Comparison of ENCODE assay signal across 8 cellular contexts in genomic region chr14:91418387-91419043, GRCh38. TPM values are rescaled to one million over a fixed set of nuclear protein-coding genes. Genes with fewer than 3 reads are reported as not detected.
DNase-seq lines count a peak whose midpoint lies in the region; ATAC-seq lines count a peak whose summit lies in the region.

No MANE protein-coding gene starts in this region.

- H3K9me3 ChIP-seq in CD4-positive, alpha-beta memory T cell (ENCODE audit: control insufficient read depth in 1 of 2, low read length in 2 of 2), result no peaks in the 10 kb centered on the region
- H3K9me3 ChIP-seq in GM23248 (ENCODE audit: low read depth) (no peaks in the 10 kb centered on the region), mesenchymal stem cell (ENCODE audit: control insufficient read depth, low read length) (no peaks in the 10 kb centered on the region)

- peak overlapping the region; percentile 76 to 95 (median 84) for H3K4me3 Mint-ChIP-seq in CD4-positive, alpha-beta memory T cell
- H3K4me3 Mint-ChIP-seq in activated CD4-positive, alpha-beta memory T cell treated with anti-CD3 and anti-CD28 coated beads for 36 hours, result peak overlapping the region; percentile 61

- H3K18ac ChIP-seq in mesenchymal stem cell (ENCODE audit: low read depth in 1 of 2, low read length in 2 of 2), result peak overlapping the region in 1 of 2 experiments; percentile 16

- H3K9me3 Mint-ChIP-seq in CD4-positive, alpha-beta memory T cell, result no peaks in the 10 kb centered on the region
- H3K9me3 Mint-ChIP-seq in activated CD4-positive, alpha-beta memory T cell treated with anti-CD3 and anti-CD28 coated beads for 36 hours, result no peaks in the 10 kb centered on the region

- no peak overlapping the region for H2AK5ac ChIP-seq in mesenchymal stem cell (ENCODE audit: low read length, severe bottlenecking)

- no peak for ATAC-seq in HG03460 (IDR thresholded peaks at IDR 0.05; ENCODE audit: unreplicated experiment)

- no peak overlapping the region for H4K91ac ChIP-seq in mesenchymal stem cell (ENCODE audit: low read length)

- H3K4me1 ChIP-seq in CD4-positive, alpha-beta memory T cell (ENCODE audit: insufficient read depth, low read length), result peaks cover 32% of the 10 kb centered on the region
- H3K4me1 ChIP-seq in GM23248 (ENCODE audit: insufficient read depth) (no peaks in the 10 kb centered on the region), mesenchymal stem cell (ENCODE audit: control insufficient read depth, insufficient read depth, low read depth, low read length) (peaks cover 21% of the 10 kb centered on the region)

- no peak overlapping the region for H2BK12ac ChIP-seq in mesenchymal stem cell (ENCODE audit: low read length in 2 of 2)

- peaks cover 23 to 35% of the 10 kb centered on the region in 2 donors for H3K36me3 Mint-ChIP-seq in CD4-positive, alpha-beta memory T cell
- peaks cover 27% of the 10 kb centered on the region for H3K36me3 Mint-ChIP-seq in activated CD4-positive, alpha-beta memory T cell treated with anti-CD3 and anti-CD28 coated beads for 36 hours

- H3K27ac Mint-ChIP-seq in CD4-positive, alpha-beta memory T cell, result peak overlapping the region; percentile 90 to 100 (median 95)
- peak overlapping the region; percentile 72 for H3K27ac Mint-ChIP-seq in activated CD4-positive, alpha-beta memory T cell treated with anti-CD3 and anti-CD28 coated beads for 36 hours

- no peaks in the 10 kb centered on the region for H3K27me3 ChIP-seq in CD4-positive, alpha-beta memory T cell (ENCODE audit: insufficient read depth, low read length)
- H3K27me3 ChIP-seq in GM23248 (replicated peaks; ENCODE audit: insufficient read depth) (peaks cover 31% of the 10 kb centered on the region), mesenchymal stem cell (ENCODE audit: control insufficient read depth in 1 of 2, insufficient read depth in 1 of 2, low read length in 2 of 2) (peaks cover 13 to 56% of the 10 kb centered on the region in 2 experiments)

- CTCF ChIA-PET in CD4-positive, alpha-beta memory T cell (lab: Charles Lee; ENCODE audit: partially characterized antibody), result interaction anchor here (0.9 to 20.7 kb wide), 15 partner anchors 9 to 175 kb away, joined by 3 to 522 read pairs (median 7); partner anchors contain the start of gene GPR68
- CTCF ChIA-PET in activated CD4-positive, alpha-beta memory T cell treated with anti-CD3 and anti-CD28 coated beads for 36 hours (lab: Charles Lee), result interaction anchor here (0.6 to 5.5 kb wide), 21 partner anchors 9 to 493 kb away, joined by 3 to 99 read pairs (median 5); no protein-coding TSS in a partner anchor

- H4K8ac ChIP-seq in mesenchymal stem cell (ENCODE audit: low read length), result no peak overlapping the region

- peak overlapping the region; percentile 67 for H3K27ac ChIP-seq in CD4-positive, alpha-beta memory T cell (ENCODE audit: low read depth, low read length)
- no peak overlapping the region for H3K27ac ChIP-seq in GM23248
- H3K27ac ChIP-seq in mesenchymal stem cell (ENCODE audit: low read length, poor library complexity, severe bottlenecking), result no peak overlapping the region

- H3K9ac ChIP-seq in GM23248, result no peak overlapping the region
- H3K9ac ChIP-seq in mesenchymal stem cell (ENCODE audit: low read length), result peak overlapping the region; percentile 36

- peak overlapping the region; percentile 46 to 52 for H3K4me3 ChIP-seq in CD4-positive, alpha-beta memory T cell (ENCODE audit: low read length in 2 of 2)
- H3K4me3 ChIP-seq in GM23248 (peak overlapping the region; percentile 63), mesenchymal stem cell (ENCODE audit: insufficient read depth in 1 of 2, low read depth in 1 of 2, low read length in 2 of 2) (peak overlapping the region; percentile 56 to 70)

- no peaks in the 10 kb centered on the region for H3K79me1 ChIP-seq in mesenchymal stem cell (replicated peaks; ENCODE audit: low read length, poor library complexity, severe bottlenecking)

- in situ Hi-C loops in GM23248 (cut with MboI), result no loop called here

- H3K79me2 ChIP-seq in GM23248 (ENCODE audit: insufficient read depth), result no peaks in the 10 kb centered on the region

- H3K27me3 Mint-ChIP-seq in CD4-positive, alpha-beta memory T cell, result peaks cover 0 to 1% of the 10 kb centered on the region in 2 donors
- H3K27me3 Mint-ChIP-seq in activated CD4-positive, alpha-beta memory T cell treated with anti-CD3 and anti-CD28 coated beads for 36 hours, result no peaks in the 10 kb centered on the region

- 7% methylated on average over 37 to 42 of the region's 42 CpGs for WGBS in GM23248 (ENCODE audit: low coverage in 1 of 2, low lambda C conversion rate in 2 of 2, missing lambda C conversion rate in 2 of 2), 2 experiments
- 2% methylated on average over 42 of the region's 42 CpGs for WGBS in mesenchymal stem cell

- H2AFZ ChIP-seq in GM23248 (peak overlapping the region; percentile 78), mesenchymal stem cell (ENCODE audit: low read depth, low read length) (peak overlapping the region; percentile 63)

- H3K9me2 ChIP-seq in GM23248 (ENCODE audit: insufficient read depth), result no peaks in the 10 kb centered on the region

- no peak overlapping the region for H3K23ac ChIP-seq in mesenchymal stem cell (ENCODE audit: low read length in 2 of 2)

- DNase-seq in CD4-positive, alpha-beta memory T cell, result peak; percentile 82 to 86 (median 84)
- DNase-seq in GM23248, result peak; percentile 59
- DNase-seq in NCI-H2227 treated with DMSO at 0.1 percent for 48 hours (lab: John Stamatoyannopoulos, UW), result peak; percentile 18
- DNase-seq in activated CD4-positive, alpha-beta memory T cell treated with anti-CD3 and anti-CD28 coated beads for 36 hours, result peak; percentile 88
- DNase-seq in effector CD4-positive, alpha-beta T cell, result peak; percentile 75
- peak; percentile 59 for DNase-seq in mesenchymal stem cell
- DNase-seq in stimulated activated CD8-positive, alpha-beta memory T cell treated with anti-CD3 and anti-CD28 coated beads, Interleukin-15, amount 100 ng/mL, for 1 hour (ENCODE audit: low read depth), result peak; percentile 76

- H2BK120ac ChIP-seq in mesenchymal stem cell (ENCODE audit: low read depth, low read length), result no peak overlapping the region

- no peak overlapping the region for H3K14ac ChIP-seq in mesenchymal stem cell (ENCODE audit: low read length in 2 of 2)

- no peak overlapping the region for H2BK5ac ChIP-seq in mesenchymal stem cell (ENCODE audit: low read depth, low read length, poor library complexity, severe bottlenecking)

- POLR2A ChIA-PET in CD4-positive, alpha-beta memory T cell (lab: Charles Lee; ENCODE audit: partially characterized antibody), result interaction anchor here (0.6 to 12.6 kb wide), 15 partner anchors 10 to 355 kb away, joined by 3 to 520 read pairs (median 11); partner anchors contain the start of genes GPR68 and PPP4R3A
- POLR2A ChIA-PET in activated CD4-positive, alpha-beta memory T cell treated with anti-CD3 and anti-CD28 coated beads for 36 hours (lab: Charles Lee), result interaction anchor here (1.5 to 4.8 kb wide), 4 partner anchors 13 to 94 kb away, joined by 4 to 41 read pairs (median 28); no protein-coding TSS in a partner anchor

- no peaks in the 10 kb centered on the region for H4K20me1 ChIP-seq in GM23248 (ENCODE audit: insufficient read depth)

- H3K4me1 Mint-ChIP-seq in CD4-positive, alpha-beta memory T cell, result peaks cover 23 to 56% (median 33%) of the 10 kb centered on the region in 4 donors
- H3K4me1 Mint-ChIP-seq in activated CD4-positive, alpha-beta memory T cell treated with anti-CD3 and anti-CD28 coated beads for 36 hours (ENCODE audit: low read depth), result peaks cover 32% of the 10 kb centered on the region

- H3K36me3 ChIP-seq in CD4-positive, alpha-beta memory T cell (ENCODE audit: insufficient read depth, low read length), result no peaks in the 10 kb centered on the region
- H3K36me3 ChIP-seq in GM23248 (ENCODE audit: low read depth) (no peaks in the 10 kb centered on the region), mesenchymal stem cell (ENCODE audit: control insufficient read depth in 1 of 2, insufficient read depth in 2 of 2, low read depth in 1 of 2, low read length in 2 of 2) (no peaks in the 10 kb centered on the region)

- 0 out of 2 replicates have a peak, but pooled peaks cover 6% of the 10 kb centered on the region for H3F3A ChIP-seq in GM23248 (ENCODE audit: insufficient read depth)

- no peak overlapping the region for H2BK15ac ChIP-seq in mesenchymal stem cell (ENCODE audit: low read depth, poor library complexity, severe bottlenecking)

- H3K4me2 ChIP-seq in GM23248 (ENCODE audit: unreplicated experiment), result peak overlapping the region; percentile 78
- H3K4me2 ChIP-seq in mesenchymal stem cell (ENCODE audit: low read length, poor library complexity, severe bottlenecking), result peak overlapping the region; percentile 92

- no peak overlapping the region for H3K4ac ChIP-seq in mesenchymal stem cell (ENCODE audit: low read depth in 1 of 2, low read length in 2 of 2)

- intact Hi-C loops in CD4-positive, alpha-beta memory T cell (cut with micrococcal nuclease), result loop anchor here (1.0 to 5.0 kb wide), 5 partner anchors 95 to 1021 kb away; partner anchors contain the start of gene CALM1
- intact Hi-C loops in activated CD4-positive, alpha-beta memory T cell treated with anti-CD3 and anti-CD28 coated beads for 36 hours (cut with micrococcal nuclease), result loop anchor here (5.0 kb wide), 4 partner anchors 89 to 454 kb away; no protein-coding TSS in a partner anchor

RNA-seq across cellular contexts. Expression of gene CCDC88C, which starts 0.9 kb away (rescaled TPM):
- 100 to 1,000 TPM; 272 to 293 TPM for total RNA-seq in CD4-positive, alpha-beta memory T cell
- polyA plus RNA-seq in CD4-positive, alpha-beta memory T cell, result 10 to 100 TPM; 17.1 to 51.1 TPM
- total RNA-seq in GM23248 (2014; rRNA removed; shearing (Covaris generic)), result not detected in 2 replicates
- polyA plus RNA-seq in GM23248 (2016; fragmentation: Nextera tagmentation; extraction: Ambion mirVana), result 0.06 TPM in 1 of 2 replicates, not detected in the other
- total RNA-seq in activated CD4-positive, alpha-beta memory T cell treated with anti-CD3 and anti-CD28 coated beads for 36 hours, result 10 to 100 TPM; 73.0 to 74.7 TPM
- 0.25 TPM for polyA plus RNA-seq in mesenchymal stem cell (2013, experiment 1 of 2)
- 0.21 TPM for polyA plus RNA-seq in mesenchymal stem cell (2013, experiment 2 of 2)

Comparison
In these comparisons a context has a peak if more than half of its experiments do, and no peak if none do; other contexts are left out.
1. DNase-seq: peak in every context shown above with its lines; median percentile 88 in activated CD4-positive, alpha-beta memory T cell treated with anti-CD3 and anti-CD28 coated beads for 36 hours; 84 in CD4-positive, alpha-beta memory T cell; 76 in stimulated activated CD8-positive, alpha-beta memory T cell treated with anti-CD3 and anti-CD28 coated beads, Interleukin-15, amount 100 ng/mL, for 1 hour; 75 in effector CD4-positive, alpha-beta T cell; 59 in GM23248; 59 in mesenchymal stem cell; 18 in NCI-H2227 treated with DMSO at 0.1 percent for 48 hours.
2. RNA of gene CCDC88C, which starts 0.9 kb away (total RNA-seq): 272 to 293 TPM in CD4-positive, alpha-beta memory T cell and 73.0 to 74.7 TPM in activated CD4-positive, alpha-beta memory T cell treated with anti-CD3 and anti-CD28 coated beads for 36 hours; not detected in GM23248; every median in the first group is over 10 times any median in the second.
3. Peak in every context shown above with its lines, with median percentiles within 50 percentile points of each other: H3K4me3 ChIP-seq.